Comparison of ENCODE assay signal across 10 cellular contexts in genomic region chr12:7832059-7832696, GRCh38. TPM values are rescaled to one million over a fixed set of nuclear protein-coding genes. Genes with fewer than 3 reads are reported as not detected.
DNase-seq lines count a peak whose midpoint lies in the region; ATAC-seq, FAIRE-seq and TF ChIP-seq lines count a peak whose summit lies in the region.
"Had no signal": no experiment of that assay in that cellular context is flagged by ENCODE, and none has a peak within 500 bp of the region (broad histone marks: within the 10 kb centered on the region; RNA-seq: fewer than 3 reads in every experiment).

No MANE protein-coding gene starts in this region.

- TF ChIP-seq CTCF in fibroblast of lung (conservative IDR thresholded peaks at IDR 0.05 in 1 of 2, IDR thresholded peaks at IDR 0.05 in 1 of 2; ENCODE audit: low read depth in 1 of 2, low read length in 2 of 2) (peak; percentile 43 to 73), pancreas (IDR thresholded peaks at IDR 0.05) (peak in 1 of 4 donors; percentile 29)

- no peaks in the 10 kb centered on the region for H3K9me3 Mint-ChIP-seq in T-helper 2 cell treated with Interferon-gamma antibody and Interleukin-4, amounts not matched to agents 5 μg/mL and 100 μg/mL, for 36 hours
- H3K9me3 Mint-ChIP-seq: T-helper 1 cell treated with Interleukin-12 subunit alpha and Interleukin-12 subunit beta and Interleukin-4 antibody, amounts not matched to agents 30 μg/mL and 1 μg/mL, for 36 hours had no signal

- H3K79me2 ChIP-seq in fibroblast of lung (ENCODE audit: control insufficient read depth, insufficient read depth, low read length): no peaks in the 10 kb centered on the region

- H3K27ac ChIP-seq in fibroblast of lung (ENCODE audit: insufficient read depth, low read length) (no peak overlapping the region), pancreas (no peak overlapping the region)
- H3K27ac ChIP-seq: skin epidermis had no signal

- no peaks in the 10 kb centered on the region for H3K27me3 ChIP-seq in fibroblast of lung (ENCODE audit: control insufficient read depth, insufficient read depth, low read length)
- H3K27me3 ChIP-seq in pancreas: no peaks in the 10 kb centered on the region

- no peak overlapping the region for H2AFZ ChIP-seq in fibroblast of lung (ENCODE audit: low read length)

- TF ChIP-seq RAD21 in Ishikawa (IDR thresholded peaks at IDR 0.05; ENCODE audit: low read depth): peak; percentile 53; the same call in 1 of the 2 replicates

- no peak for FAIRE-seq in pancreas (lab: Jason Lieb, UNC)

- H4K20me1 ChIP-seq in fibroblast of lung (ENCODE audit: control insufficient read depth, extremely low read depth, insufficient read depth, low read length): no peaks in the 10 kb centered on the region

- H3K4me3 Mint-ChIP-seq in T-helper 2 cell treated with Interferon-gamma antibody and Interleukin-4, amounts not matched to agents 5 μg/mL and 100 μg/mL, for 36 hours: no peak overlapping the region
- H3K4me3 Mint-ChIP-seq: T-helper 1 cell treated with Interleukin-12 subunit alpha and Interleukin-12 subunit beta and Interleukin-4 antibody, amounts not matched to agents 30 μg/mL and 1 μg/mL, for 36 hours had no signal

- no peak overlapping the region for H3K27ac Mint-ChIP-seq in T-helper 2 cell treated with Interferon-gamma antibody and Interleukin-4, amounts not matched to agents 5 μg/mL and 100 μg/mL, for 36 hours
- H3K27ac Mint-ChIP-seq: T-helper 1 cell treated with Interleukin-12 subunit alpha and Interleukin-12 subunit beta and Interleukin-4 antibody, amounts not matched to agents 30 μg/mL and 1 μg/mL, for 36 hours had no signal

- peaks cover 3% of the 10 kb centered on the region for H3K4me1 Mint-ChIP-seq in T-helper 2 cell treated with Interferon-gamma antibody and Interleukin-4, amounts not matched to agents 5 μg/mL and 100 μg/mL, for 36 hours (ENCODE audit: low read depth)

- H3K4me3 ChIP-seq in fibroblast of lung (replicated peaks in 1 of 4; ENCODE audit: control extremely low read depth in 1 of 4, insufficient read depth in 1 of 4, low read depth in 3 of 4, low read length in 4 of 4) (no peak overlapping the region), pancreas (no peak overlapping the region)
- H3K4me3 ChIP-seq: skin epidermis had no signal

- ATAC-seq in pancreas: peak; percentile 46 to 89 (median 78)
- no peak for ATAC-seq in GM18858 (IDR thresholded peaks at IDR 0.05; ENCODE audit: unreplicated experiment)

- H3K9ac ChIP-seq in fibroblast of lung (ENCODE audit: insufficient read depth, low read length): no peak overlapping the region

- intact Hi-C loops in pancreas (cut with DNase I): no loop called here

- H3K4me1 ChIP-seq in fibroblast of lung (ENCODE audit: control insufficient read depth, extremely low read depth, insufficient read depth, low read length) (no peaks in the 10 kb centered on the region), pancreas (no peaks in the 10 kb centered on the region)

- TF ChIP-seq EP300 in Ishikawa (IDR thresholded peaks at IDR 0.05; ENCODE audit: borderline replicate concordance): no peak

- DNase-seq in AG20443 (ENCODE audit: low spot score): peak; percentile 83
- peak; percentile 48 for DNase-seq in GDM1 (lab: John Stamatoyannopoulos, UW)
- peak; percentile 18 for DNase-seq in T-helper 2 cell treated with Interferon-gamma antibody and Interleukin-4, amounts not matched to agents 5 μg/mL and 100 μg/mL, for 36 hours (ENCODE audit: low spot score)
- DNase-seq in fibroblast of lung (ENCODE audit: low read depth in 2 of 2): peak; percentile 54 to 65
- peak in 2 of 6 donors; percentile 17 to 19 for DNase-seq in pancreas
- no peak for DNase-seq in ecto neural progenitor cell (ENCODE audit: low spot score)

- H3K4me2 ChIP-seq in fibroblast of lung (ENCODE audit: extremely low read depth, insufficient read depth, low read length): no peak overlapping the region

- H3K9me3 ChIP-seq in fibroblast of lung (ENCODE audit: control insufficient read depth, insufficient read depth, low read depth, low read length): no peaks in the 10 kb centered on the region
- H3K9me3 ChIP-seq in pancreas: no peaks in the 10 kb centered on the region

- H3K27me3 Mint-ChIP-seq in T-helper 2 cell treated with Interferon-gamma antibody and Interleukin-4, amounts not matched to agents 5 μg/mL and 100 μg/mL, for 36 hours (ENCODE audit: low read depth): no peaks in the 10 kb centered on the region

- no peaks in the 10 kb centered on the region for H3K36me3 Mint-ChIP-seq in T-helper 2 cell treated with Interferon-gamma antibody and Interleukin-4, amounts not matched to agents 5 μg/mL and 100 μg/mL, for 36 hours (ENCODE audit: low read depth)

- WGBS in pancreas, 2 donors: 60 to 62% methylated on average over 6 of the region's 6 CpGs

- no peaks in the 10 kb centered on the region for H3K36me3 ChIP-seq in fibroblast of lung (ENCODE audit: control insufficient read depth, insufficient read depth, low read length)
- no peaks in the 10 kb centered on the region for H3K36me3 ChIP-seq in pancreas

TF ChIP-seq in Ishikawa, 13 proteins besides CTCF, POLR2A, EP300 and RAD21:
- TF ChIP-seq CREB1 (IDR thresholded peaks at IDR 0.05; ENCODE audit: low read depth): no peak
- TF ChIP-seq NFIC (IDR thresholded peaks at IDR 0.05): no peak
- TF ChIP-seq CEBPB (IDR thresholded peaks at IDR 0.05): no peak
- TF ChIP-seq TCF12 (IDR thresholded peaks at IDR 0.05; ENCODE audit: low read depth): no peak
- TF ChIP-seq FOXM1 (IDR thresholded peaks at IDR 0.05; ENCODE audit: borderline replicate concordance, low read depth): no peak
TF ChIP-seq in Ishikawa: peak in this region for 0.

RNA-seq across cellular contexts. Expression of gene SLC2A14, which starts 40.5 kb away (rescaled TPM):
- total RNA-seq in fibroblast of lung: under 0.01 and 0.17 TPM in 2 replicates
- polyA plus RNA-seq in fibroblast of lung: 0.07 TPM in 2 replicates
- 0.05 and 0.09 TPM in 2 replicates for polyA plus RNA-seq in fibroblast of lung (2012)
- polyA minus RNA-seq in fibroblast of lung (ENCODE audit: low replicate concordance): not detected in 2 replicates
- total RNA-seq in pancreas: 1 to 10 TPM; 4.3 to 8.1 (median 6.1) TPM
- 1 to 10 TPM; 6.3 to 8.0 TPM for polyA plus RNA-seq in pancreas

RNA-seq across cellular contexts. Expression of gene NANOG, which starts 43.0 kb away (rescaled TPM):
- total RNA-seq in fibroblast of lung: not detected in 2 replicates
- polyA plus RNA-seq in fibroblast of lung: 0.02 TPM in 1 of 2 replicates, not detected in the other
- not detected in 2 replicates for polyA plus RNA-seq in fibroblast of lung (2012)
- polyA minus RNA-seq in fibroblast of lung (ENCODE audit: low replicate concordance): not detected in 2 replicates
- under 1 TPM in 5 of 6 donors, not detected in 1; 0.06 to 0.28 (median 0.28) TPM for total RNA-seq in pancreas
- under 1 TPM; 0.04 to 0.09 TPM for polyA plus RNA-seq in pancreas
